Comparison of ENCODE assay signal across 8 cellular contexts in the genomic region with DNA sequence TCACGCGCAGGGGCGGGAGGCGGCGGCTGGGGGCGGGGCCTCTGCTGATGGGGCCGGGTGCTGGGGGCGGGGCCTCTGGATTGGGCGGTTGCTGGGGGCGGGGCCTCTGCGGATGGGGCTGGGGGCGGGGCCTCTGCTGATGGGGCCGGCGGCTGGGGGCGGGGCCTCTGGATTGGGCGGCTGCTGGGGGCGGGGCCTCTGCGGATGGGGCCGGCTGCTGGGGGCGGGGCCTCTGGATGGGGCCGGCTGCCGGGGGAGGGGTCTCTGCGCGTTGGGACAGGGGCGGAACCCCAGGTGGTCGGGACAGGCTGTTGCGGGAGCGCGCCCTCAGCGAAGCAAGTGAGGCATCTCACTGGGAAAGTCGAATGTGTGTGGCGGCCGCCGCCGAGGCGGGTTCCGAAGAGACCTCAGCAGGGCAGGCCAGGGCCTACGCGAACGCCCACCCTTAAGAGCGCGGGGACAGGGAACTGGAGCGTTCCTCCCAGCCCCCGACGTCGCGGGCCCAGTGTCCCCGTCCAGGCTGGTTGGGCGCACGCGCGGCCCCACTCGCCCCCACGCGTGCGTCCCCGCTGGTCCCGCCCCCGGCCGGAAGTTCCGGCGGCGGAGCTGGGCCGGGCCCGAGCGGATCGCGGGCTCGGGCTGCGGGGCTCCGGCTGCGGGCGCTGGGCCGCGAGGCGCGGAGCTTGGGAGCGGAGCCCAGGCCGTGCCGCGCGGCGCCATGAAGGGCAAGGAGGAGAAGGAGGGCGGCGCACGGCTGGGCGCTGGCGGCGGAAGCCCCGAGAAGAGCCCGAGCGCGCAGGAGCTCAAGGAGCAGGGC. TPM values are rescaled to one million over a fixed set of nuclear protein-coding genes. Genes with fewer than 3 reads are reported as not detected.
DNase-seq lines count a peak whose midpoint lies in the region; ATAC-seq and TF ChIP-seq lines count a peak whose summit lies in the region.

A gene (plus strand): TSS at position 603 of the 817 bp plus-strand sequence. CDS start 116 bp downstream, at position 719.

- peak within 1 kb of the TSS; percentile 83 for H3K4me3 ChIP-seq in GM12865 (ENCODE audit: low read depth, low read length)

- H3K4me3 Mint-ChIP-seq in chondrocyte (ENCODE audit: unreplicated experiment), result peak within 1 kb of the TSS; percentile 76

- no peaks in the 10 kb centered on the region for H3K9me3 Mint-ChIP-seq in chondrocyte (ENCODE audit: low read depth)

- peak; percentile 91 for DNase-seq in GM12865 (ENCODE audit: low read depth)
- DNase-seq in NCI-H345 treated with DMSO at 0.1 percent for 48 hours (lab: John Stamatoyannopoulos, UW; ENCODE audit: unreplicated experiment), result peak; percentile 86
- DNase-seq in activated CD4-positive, alpha-beta T cell treated with anti-CD3 and anti-CD28 coated beads for 4 hours, result peak; percentile 91 to 93
- no peak for DNase-seq in chondrocyte (ENCODE audit: low spot score)
- DNase-seq in kidney tubule cell (ENCODE audit: low spot score), result peak; percentile 84
- peak; percentile 94 for DNase-seq in stimulated activated CD4-positive, alpha-beta T cell treated with anti-CD3 and anti-CD28 coated beads, Interleukin-15, amount 100 ng/mL, for 24 hours

- peaks cover 37% of the 10 kb centered on the region for H3K4me1 Mint-ChIP-seq in chondrocyte (ENCODE audit: low read depth)

- H3K27me3 Mint-ChIP-seq in chondrocyte (ENCODE audit: low read depth), result no peaks in the 10 kb centered on the region

- peak; percentile 33 for ATAC-seq in HG02981 (IDR thresholded peaks at IDR 0.05; ENCODE audit: unreplicated experiment)
- no peak for ATAC-seq in GM19455 (IDR thresholded peaks at IDR 0.05; ENCODE audit: unreplicated experiment)

- TF ChIP-seq CTCF in GM12865 (IDR thresholded peaks at IDR 0.05; ENCODE audit: insufficient read depth, low read depth, low read length, missing control alignments), result no peak
- no peak for TF ChIP-seq CTCF in chondrocyte (IDR thresholded peaks at IDR 0.05)

- H3K36me3 Mint-ChIP-seq in chondrocyte (ENCODE audit: low read depth), result peaks cover 8% of the 10 kb centered on the region

- H3K27ac Mint-ChIP-seq in chondrocyte (ENCODE audit: unreplicated experiment), result peak within 1 kb of the TSS; percentile 94

RNA-seq across cellular contexts. Expression of the gene that starts here (rescaled TPM):
- total RNA-seq in chondrocyte, result 89.7 to 139 TPM (median 96.1 TPM) in 3 replicates
